In the genomic region with DNA sequence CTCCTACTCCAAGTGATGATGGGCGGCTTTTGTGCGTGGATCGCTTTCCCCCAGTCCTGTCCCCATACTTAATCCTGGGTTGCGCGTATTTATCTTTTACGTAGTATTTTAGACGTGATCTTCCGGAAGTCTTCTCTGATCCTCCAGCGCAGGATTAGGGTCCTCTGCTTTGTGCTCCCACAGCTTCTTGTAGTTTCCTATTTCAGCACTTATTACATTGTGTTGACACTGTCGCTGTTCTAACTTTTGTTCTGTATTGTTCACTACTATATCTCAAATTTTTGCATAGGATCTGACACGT, we compare ENCODE assay signal across 8 cellular contexts. TPM values are rescaled to one million over a fixed set of nuclear protein-coding genes. Genes with fewer than 3 reads are reported as not detected.
A peak's percentile ranks its signal among the peaks of the same experiment; 100 is the strongest.
DNase-seq lines count a peak whose midpoint lies in the region; ATAC-seq and TF ChIP-seq lines count a peak whose summit lies in the region.

No MANE protein-coding gene starts in this region.

- peak overlapping the region; percentile 71 to 90 (median 83) for H3K27ac ChIP-seq in BLaER1 treated with 17β-estradiol and CSF1 and Interleukin-3, amounts not matched to agents 10 nM and 100 nM
- H3K27ac ChIP-seq in HUES64 (ENCODE audit: low read depth, low read length): no peak overlapping the region

- H3K4me3 Mint-ChIP-seq in chondrocyte (ENCODE audit: unreplicated experiment): peak overlapping the region; percentile 89
- peak overlapping the region; percentile 96 to 100 (median 99) for H3K4me3 Mint-ChIP-seq in naive thymus-derived CD8-positive, alpha-beta T cell

- H3K9me3 Mint-ChIP-seq in chondrocyte (ENCODE audit: low read depth): no peaks in the 10 kb centered on the region
- H3K9me3 Mint-ChIP-seq in naive thymus-derived CD8-positive, alpha-beta T cell: no peaks in the 10 kb centered on the region

- H3K27me3 ChIP-seq in BLaER1 treated with 17β-estradiol and CSF1 and Interleukin-3, amounts not matched to agents 10 nM and 100 nM: no peaks in the 10 kb centered on the region
- H3K27me3 ChIP-seq in HUES64 (ENCODE audit: insufficient read depth, low read length): no peaks in the 10 kb centered on the region

- peaks cover 23% of the 10 kb centered on the region for H3K36me3 Mint-ChIP-seq in chondrocyte (ENCODE audit: low read depth)
- peaks cover 6 to 83% (median 20%) of the 10 kb centered on the region in 3 donors for H3K36me3 Mint-ChIP-seq in naive thymus-derived CD8-positive, alpha-beta T cell

- H4K20me1 ChIP-seq in BLaER1 treated with 17β-estradiol and CSF1 and Interleukin-3, amounts not matched to agents 10 nM and 100 nM: peaks cover 4 to 42% (median 34%) of the 10 kb centered on the region in 11 experiments; a peak in 19 of 22 replicates

- peaks cover 27% of the 10 kb centered on the region for H3K4me1 Mint-ChIP-seq in chondrocyte (ENCODE audit: low read depth)
- peaks cover 23 to 63% (median 62%) of the 10 kb centered on the region in 4 donors for H3K4me1 Mint-ChIP-seq in naive thymus-derived CD8-positive, alpha-beta T cell

- DNase-seq in chondrocyte (ENCODE audit: low spot score) (no peak), dermis blood vessel endothelial cell (no peak), GM13976 (ENCODE audit: low spot score) (no peak), islet precursor cell (no peak)
- peak in 3 of 10 donors; percentile 20 to 71 (median 27) for DNase-seq in naive thymus-derived CD8-positive, alpha-beta T cell

- WGBS in HUES64: 7% methylated on average over 11 of the region's 11 CpGs

- no peaks in the 10 kb centered on the region for H3K27me3 Mint-ChIP-seq in chondrocyte (ENCODE audit: low read depth)
- no peaks in the 10 kb centered on the region for H3K27me3 Mint-ChIP-seq in naive thymus-derived CD8-positive, alpha-beta T cell

- peak overlapping the region; percentile 87 to 96 (median 91) for H3K4me2 ChIP-seq in BLaER1 treated with 17β-estradiol and CSF1 and Interleukin-3, amounts not matched to agents 10 nM and 100 nM

- H3K9me3 ChIP-seq in BLaER1 treated with 17β-estradiol and CSF1 and Interleukin-3, amounts not matched to agents 10 nM and 100 nM (replicated peaks in 1 of 11): no peaks in the 10 kb centered on the region
- no peaks in the 10 kb centered on the region for H3K9me3 ChIP-seq in HUES64 (ENCODE audit: insufficient read depth, low read depth, low read length)

- POLR2A ChIA-PET in naive thymus-derived CD8-positive, alpha-beta T cell (lab: Charles Lee): interaction anchor here (0.7 to 3.7 kb wide), 22 partner anchors 9 to 1374 kb away, joined by 3 to 61 read pairs (median 6); a partner anchor contains a TSS

- peak in 1 of 2 donors; percentile 42 for ATAC-seq in naive thymus-derived CD8-positive, alpha-beta T cell
- ATAC-seq in GM18511 (IDR thresholded peaks at IDR 0.05; ENCODE audit: unreplicated experiment): no peak

- H3K4me1 ChIP-seq in BLaER1 treated with 17β-estradiol and CSF1 and Interleukin-3, amounts not matched to agents 10 nM and 100 nM: peaks cover 20 to 53% (median 32%) of the 10 kb centered on the region in 10 experiments
- no peaks in the 10 kb centered on the region for H3K4me1 ChIP-seq in HUES64 (ENCODE audit: insufficient read depth, low read length)

- H3K4me3 ChIP-seq in BLaER1 treated with 17β-estradiol and CSF1 and Interleukin-3, amounts not matched to agents 10 nM and 100 nM: peak overlapping the region; percentile 81 to 93 (median 90)
- peak overlapping the region; percentile 79 for H3K4me3 ChIP-seq in HUES64 (ENCODE audit: low read length)

- in situ Hi-C loops in GM13976 (cut with MboI; ENCODE audit: low sequenced_read_pairs, unreplicated experiment): no loop called here

- H3K36me3 ChIP-seq in BLaER1 treated with 17β-estradiol and CSF1 and Interleukin-3, amounts not matched to agents 10 nM and 100 nM: peaks cover 66 to 84% (median 74%) of the 10 kb centered on the region in 11 experiments
- H3K36me3 ChIP-seq in HUES64 (ENCODE audit: insufficient read depth, low read length): peaks cover 61% of the 10 kb centered on the region

- peak overlapping the region; percentile 86 to 94 (median 88) for H3K9ac ChIP-seq in BLaER1 treated with 17β-estradiol and CSF1 and Interleukin-3, amounts not matched to agents 10 nM and 100 nM
- H3K9ac ChIP-seq in HUES64 (ENCODE audit: low read depth, low read length): peak overlapping the region; percentile 73

- TF ChIP-seq CTCF in chondrocyte (IDR thresholded peaks at IDR 0.05): no peak
- no peak for TF ChIP-seq CTCF in GM13976 (IDR thresholded peaks at IDR 0.05; ENCODE audit: borderline replicate concordance, control extremely low read depth, extremely low read depth, insufficient read depth, missing control alignments)

- H3K27ac Mint-ChIP-seq in chondrocyte (ENCODE audit: unreplicated experiment): peak overlapping the region; percentile 98
- peak overlapping the region; percentile 98 to 100 (median 100) for H3K27ac Mint-ChIP-seq in naive thymus-derived CD8-positive, alpha-beta T cell

RNA-seq across cellular contexts. Expression of a gene that starts 0.5 kb away (rescaled TPM):
- 58.9 TPM for polyA plus RNA-seq in HUES64 (2013, experiment 1 of 2)
- polyA plus RNA-seq in HUES64 (2013, experiment 2 of 2): 66.9 TPM
- total RNA-seq in chondrocyte: 56.6 to 81.4 TPM (median 59.7 TPM) in 3 replicates
- 100 to 1,000 TPM; 178 TPM for total RNA-seq in naive thymus-derived CD8-positive, alpha-beta T cell
- 100 to 1,000 TPM; 168 to 207 (median 200) TPM for polyA plus RNA-seq in naive thymus-derived CD8-positive, alpha-beta T cell
- 114 and 125 TPM in 2 replicates for total RNA-seq in dermis blood vessel endothelial cell

RNA-seq across cellular contexts. Expression of a gene that starts 0.7 kb away (rescaled TPM):
- 98.2 TPM for polyA plus RNA-seq in HUES64 (2013, experiment 1 of 2)
- polyA plus RNA-seq in HUES64 (2013, experiment 2 of 2): 99.8 TPM
- total RNA-seq in chondrocyte (41.2 to 50.5 TPM (median 43.4 TPM) in 3 replicates), dermis blood vessel endothelial cell (24.9 and 40.8 TPM in 2 replicates)
- total RNA-seq in naive thymus-derived CD8-positive, alpha-beta T cell: 10 to 100 TPM; 43.6 to 44.3 TPM
- polyA plus RNA-seq in naive thymus-derived CD8-positive, alpha-beta T cell: 100 to 1,000 TPM; 137 to 167 (median 160) TPM

RNA-seq across cellular contexts. Expression of a gene that starts 8.8 kb away (rescaled TPM):
- polyA plus RNA-seq in HUES64 (2013, experiment 1 of 2): 13.9 TPM
- 16.7 TPM for polyA plus RNA-seq in HUES64 (2013, experiment 2 of 2)
- total RNA-seq in chondrocyte (4.9 to 7.4 TPM (median 6.6 TPM) in 3 replicates), dermis blood vessel endothelial cell (18.0 and 50.2 TPM in 2 replicates)
- 10 to 100 TPM; 46.3 to 55.8 TPM for total RNA-seq in naive thymus-derived CD8-positive, alpha-beta T cell
- 10 to 100 TPM; 11.5 to 20.5 (median 13.9) TPM for polyA plus RNA-seq in naive thymus-derived CD8-positive, alpha-beta T cell

RNA-seq across cellular contexts. Expression of a gene that starts 15.1 kb away (rescaled TPM):
- polyA plus RNA-seq in HUES64 (2013, experiment 1 of 2): 0.50 TPM
- polyA plus RNA-seq in HUES64 (2013, experiment 2 of 2): not detected
- not detected in 3 replicates for total RNA-seq in chondrocyte
- 1 to 10 TPM; 4.5 to 4.6 TPM for total RNA-seq in naive thymus-derived CD8-positive, alpha-beta T cell
- polyA plus RNA-seq in naive thymus-derived CD8-positive, alpha-beta T cell: 1 to 10 TPM; 1.5 to 3.1 (median 2.1) TPM
- 1.7 and 3.2 TPM in 2 replicates for total RNA-seq in dermis blood vessel endothelial cell

RNA-seq across cellular contexts. Expression of a gene that starts 16.6 kb away (rescaled TPM):
- 13.8 TPM for polyA plus RNA-seq in HUES64 (2013, experiment 1 of 2)
- polyA plus RNA-seq in HUES64 (2013, experiment 2 of 2): 11.3 TPM
- 24.5 to 31.4 TPM (median 24.6 TPM) in 3 replicates for total RNA-seq in chondrocyte
- 10 to 100 TPM; 46.2 to 47.7 TPM for total RNA-seq in naive thymus-derived CD8-positive, alpha-beta T cell
- 10 to 100 TPM in 1 of 3 donors, 1 to 10 TPM in 2; 9.2 to 15.6 (median 9.6) TPM for polyA plus RNA-seq in naive thymus-derived CD8-positive, alpha-beta T cell
- 41.1 and 45.1 TPM in 2 replicates for total RNA-seq in dermis blood vessel endothelial cell
